ENCODE assay signal across 2 cellular contexts in the genomic region with DNA sequence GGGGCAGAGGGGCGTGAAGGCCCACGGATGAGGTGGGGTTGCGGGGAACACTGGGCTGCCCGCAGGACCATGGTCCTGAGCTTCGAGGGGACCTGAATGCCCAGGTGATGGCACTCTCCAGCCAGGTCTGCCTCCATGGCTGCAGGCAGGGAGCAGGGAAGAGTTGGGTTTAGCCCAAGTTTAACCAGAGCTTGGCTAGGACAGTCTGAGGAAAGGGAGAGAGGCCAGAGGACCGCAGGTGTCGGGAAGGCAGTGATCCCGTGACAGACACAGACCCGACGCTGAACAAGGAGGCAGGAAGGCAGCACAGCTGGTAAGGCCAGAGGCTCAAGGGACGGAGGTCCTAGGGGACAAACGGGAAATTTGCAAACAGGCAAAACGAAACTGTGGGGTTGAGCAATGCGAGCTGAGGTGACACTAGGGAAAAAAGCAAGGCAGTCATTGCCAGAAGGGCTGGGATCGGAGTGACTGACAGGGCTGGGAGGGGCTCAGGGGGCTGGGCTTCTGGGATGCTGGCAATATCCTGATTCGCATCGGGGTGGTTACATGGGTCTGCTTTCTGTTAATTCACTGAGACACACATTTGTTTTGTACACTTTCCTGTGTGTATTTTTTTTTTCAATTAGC.
TF ChIP-seq lines count a peak whose summit lies in the region.

No MANE protein-coding gene starts in this region.

TF ChIP-seq in WTC11, 78 proteins besides CTCF, POLR2A, EP300 and RAD21 (continued from another document):
- TF ChIP-seq, protein P1, sequence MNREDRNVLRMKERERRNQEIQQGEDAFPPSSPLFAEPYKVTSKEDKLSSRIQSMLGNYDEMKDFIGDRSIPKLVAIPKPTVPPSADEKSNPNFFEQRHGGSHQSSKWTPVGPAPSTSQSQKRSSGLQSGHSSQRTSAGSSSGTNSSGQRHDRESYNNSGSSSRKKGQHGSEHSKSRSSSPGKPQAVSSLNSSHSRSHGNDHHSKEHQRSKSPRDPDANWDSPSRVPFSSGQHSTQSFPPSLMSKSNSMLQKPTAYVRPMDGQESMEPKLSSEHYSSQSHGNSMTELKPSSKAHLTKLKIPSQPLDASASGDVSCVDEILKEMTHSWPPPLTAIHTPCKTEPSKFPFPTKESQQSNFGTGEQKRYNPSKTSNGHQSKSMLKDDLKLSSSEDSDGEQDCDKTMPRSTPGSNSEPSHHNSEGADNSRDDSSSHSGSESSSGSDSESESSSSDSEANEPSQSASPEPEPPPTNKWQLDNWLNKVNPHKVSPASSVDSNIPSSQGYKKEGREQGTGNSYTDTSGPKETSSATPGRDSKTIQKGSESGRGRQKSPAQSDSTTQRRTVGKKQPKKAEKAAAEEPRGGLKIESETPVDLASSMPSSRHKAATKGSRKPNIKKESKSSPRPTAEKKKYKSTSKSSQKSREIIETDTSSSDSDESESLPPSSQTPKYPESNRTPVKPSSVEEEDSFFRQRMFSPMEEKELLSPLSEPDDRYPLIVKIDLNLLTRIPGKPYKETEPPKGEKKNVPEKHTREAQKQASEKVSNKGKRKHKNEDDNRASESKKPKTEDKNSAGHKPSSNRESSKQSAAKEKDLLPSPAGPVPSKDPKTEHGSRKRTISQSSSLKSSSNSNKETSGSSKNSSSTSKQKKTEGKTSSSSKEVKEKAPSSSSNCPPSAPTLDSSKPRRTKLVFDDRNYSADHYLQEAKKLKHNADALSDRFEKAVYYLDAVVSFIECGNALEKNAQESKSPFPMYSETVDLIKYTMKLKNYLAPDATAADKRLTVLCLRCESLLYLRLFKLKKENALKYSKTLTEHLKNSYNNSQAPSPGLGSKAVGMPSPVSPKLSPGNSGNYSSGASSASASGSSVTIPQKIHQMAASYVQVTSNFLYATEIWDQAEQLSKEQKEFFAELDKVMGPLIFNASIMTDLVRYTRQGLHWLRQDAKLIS (CRISPR knock-in tag; IDR thresholded peaks at IDR 0.05; ENCODE audit: borderline replicate concordance): no peak
- TF ChIP-seq SOX15 (CRISPR knock-in tag; IDR thresholded peaks at IDR 0.05) (no peak), ZNF263 (CRISPR knock-in tag; IDR thresholded peaks at IDR 0.05; ENCODE audit: low read depth) (no peak), NR2C2 (CRISPR knock-in tag; IDR thresholded peaks at IDR 0.05) (no peak), OVOL2 (CRISPR knock-in tag; IDR thresholded peaks at IDR 0.05; ENCODE audit: borderline replicate concordance) (no peak), ETV6 (CRISPR knock-in tag; IDR thresholded peaks at IDR 0.05) (no peak)
- TF ChIP-seq, protein P2, sequence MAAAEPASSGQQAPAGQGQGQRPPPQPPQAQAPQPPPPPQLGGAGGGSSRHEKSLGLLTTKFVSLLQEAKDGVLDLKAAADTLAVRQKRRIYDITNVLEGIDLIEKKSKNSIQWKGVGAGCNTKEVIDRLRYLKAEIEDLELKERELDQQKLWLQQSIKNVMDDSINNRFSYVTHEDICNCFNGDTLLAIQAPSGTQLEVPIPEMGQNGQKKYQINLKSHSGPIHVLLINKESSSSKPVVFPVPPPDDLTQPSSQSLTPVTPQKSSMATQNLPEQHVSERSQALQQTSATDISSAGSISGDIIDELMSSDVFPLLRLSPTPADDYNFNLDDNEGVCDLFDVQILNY (CRISPR knock-in tag; IDR thresholded peaks at IDR 0.05): no peak
TF ChIP-seq in WTC11: peak in this region for 0.

TF ChIP-seq in liver, 16 proteins besides CTCF, POLR2A, EP300 and RAD21 (continued from another document):
- no peak for TF ChIP-seq TAF1 (conservative IDR thresholded peaks at IDR 0.05)
- TF ChIP-seq GABPA (IDR thresholded peaks at IDR 0.05 in 1 of 2, conservative IDR thresholded peaks at IDR 0.05 in 1 of 2): peak in 1 of 2 donors; percentile 39
- no peak for TF ChIP-seq SP1 (IDR thresholded peaks at IDR 0.05)
- TF ChIP-seq, protein P3, sequence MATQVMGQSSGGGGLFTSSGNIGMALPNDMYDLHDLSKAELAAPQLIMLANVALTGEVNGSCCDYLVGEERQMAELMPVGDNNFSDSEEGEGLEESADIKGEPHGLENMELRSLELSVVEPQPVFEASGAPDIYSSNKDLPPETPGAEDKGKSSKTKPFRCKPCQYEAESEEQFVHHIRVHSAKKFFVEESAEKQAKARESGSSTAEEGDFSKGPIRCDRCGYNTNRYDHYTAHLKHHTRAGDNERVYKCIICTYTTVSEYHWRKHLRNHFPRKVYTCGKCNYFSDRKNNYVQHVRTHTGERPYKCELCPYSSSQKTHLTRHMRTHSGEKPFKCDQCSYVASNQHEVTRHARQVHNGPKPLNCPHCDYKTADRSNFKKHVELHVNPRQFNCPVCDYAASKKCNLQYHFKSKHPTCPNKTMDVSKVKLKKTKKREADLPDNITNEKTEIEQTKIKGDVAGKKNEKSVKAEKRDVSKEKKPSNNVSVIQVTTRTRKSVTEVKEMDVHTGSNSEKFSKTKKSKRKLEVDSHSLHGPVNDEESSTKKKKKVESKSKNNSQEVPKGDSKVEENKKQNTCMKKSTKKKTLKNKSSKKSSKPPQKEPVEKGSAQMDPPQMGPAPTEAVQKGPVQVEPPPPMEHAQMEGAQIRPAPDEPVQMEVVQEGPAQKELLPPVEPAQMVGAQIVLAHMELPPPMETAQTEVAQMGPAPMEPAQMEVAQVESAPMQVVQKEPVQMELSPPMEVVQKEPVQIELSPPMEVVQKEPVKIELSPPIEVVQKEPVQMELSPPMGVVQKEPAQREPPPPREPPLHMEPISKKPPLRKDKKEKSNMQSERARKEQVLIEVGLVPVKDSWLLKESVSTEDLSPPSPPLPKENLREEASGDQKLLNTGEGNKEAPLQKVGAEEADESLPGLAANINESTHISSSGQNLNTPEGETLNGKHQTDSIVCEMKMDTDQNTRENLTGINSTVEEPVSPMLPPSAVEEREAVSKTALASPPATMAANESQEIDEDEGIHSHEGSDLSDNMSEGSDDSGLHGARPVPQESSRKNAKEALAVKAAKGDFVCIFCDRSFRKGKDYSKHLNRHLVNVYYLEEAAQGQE (IDR thresholded peaks at IDR 0.05): no peak
